In the genomic region with DNA sequence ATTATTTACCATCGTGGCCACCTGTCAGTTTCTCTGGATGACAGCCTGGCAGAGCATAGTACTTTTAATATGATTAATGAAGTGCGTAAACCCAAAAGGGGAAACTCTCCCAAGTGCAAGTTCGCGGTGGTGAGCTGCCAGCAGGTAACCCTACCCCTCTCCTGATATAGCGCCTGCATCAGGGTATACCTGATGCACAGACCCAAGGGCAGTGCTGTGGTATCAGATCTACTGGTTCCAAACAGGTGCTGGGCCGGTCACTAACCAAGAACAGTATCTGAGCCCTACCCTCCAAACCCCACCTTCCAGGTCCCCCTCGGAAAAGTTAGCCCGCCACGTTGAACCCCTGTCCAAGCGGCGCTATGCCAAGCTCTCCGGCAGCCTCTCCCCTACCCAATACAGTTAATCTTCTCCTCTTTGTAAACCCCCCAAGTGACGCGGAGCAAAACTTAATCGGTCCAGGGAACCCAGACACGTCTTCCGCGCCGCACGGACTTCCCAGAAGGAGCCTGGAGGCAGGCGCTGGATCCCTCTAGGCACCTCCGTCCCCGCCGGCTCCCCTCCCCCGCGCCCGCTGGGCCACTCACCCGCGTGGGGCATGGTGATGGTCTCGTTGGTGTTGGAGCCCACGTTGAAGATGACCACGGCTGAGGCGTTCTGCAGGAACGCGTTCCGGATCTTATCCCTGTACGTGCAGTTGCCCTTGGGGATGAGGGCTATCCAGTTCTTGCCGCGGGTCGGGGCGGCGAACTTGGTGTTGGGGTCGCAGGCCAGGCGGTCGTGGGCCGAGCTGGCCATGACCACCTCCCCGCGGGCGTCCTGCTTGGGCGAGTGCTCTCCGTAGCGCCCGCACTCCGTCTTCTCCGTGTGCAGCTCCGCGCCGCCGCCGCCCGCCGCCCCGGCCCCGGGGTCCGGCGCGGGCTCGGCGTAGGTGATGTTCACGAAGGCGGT, we compare ENCODE assay signal across 9 cellular contexts. TPM values are rescaled to one million over a fixed set of nuclear protein-coding genes. Genes with fewer than 3 reads are reported as not detected.
DNase-seq lines count a peak whose midpoint lies in the region; ATAC-seq and TF ChIP-seq lines count a peak whose summit lies in the region.
"Had no signal": no experiment of that assay in that cellular context is flagged by ENCODE, and none has a peak within 500 bp of the region (broad histone marks: within the 10 kb centered on the region; RNA-seq: fewer than 3 reads in every experiment).

No MANE protein-coding gene starts in this region.

- no peaks in the 10 kb centered on the region for H3K36me3 ChIP-seq in fibroblast of lung (ENCODE audit: control insufficient read depth, insufficient read depth, low read length)
- H3K36me3 ChIP-seq in neuronal stem cell (replicated peaks in 1 of 2; ENCODE audit: control insufficient read depth in 2 of 2, insufficient read depth in 2 of 2, low read length in 2 of 2) = peaks cover 0 to 9% of the 10 kb centered on the region in 2 donors
- H3K36me3 ChIP-seq: neutrophil had no signal

- H3K4ac ChIP-seq in neuronal stem cell (ENCODE audit: low read length) = no peak overlapping the region

- H3K4me1 ChIP-seq in fibroblast of lung (ENCODE audit: control insufficient read depth, extremely low read depth, insufficient read depth, low read length) (peaks cover 2% of the 10 kb centered on the region), neuronal stem cell (ENCODE audit: control insufficient read depth in 2 of 2, insufficient read depth in 1 of 2, low read depth in 1 of 2, low read length in 2 of 2) (peaks cover 8 to 9% of the 10 kb centered on the region in 2 donors)

- H3K27me3 Mint-ChIP-seq in CD4-positive, alpha-beta T cell = peaks cover 85% of the 10 kb centered on the region
- H3K27me3 Mint-ChIP-seq in T-cell = peaks cover 61 to 63% of the 10 kb centered on the region in 2 donors

- peak overlapping the region; percentile 50 for H3K9ac ChIP-seq in fibroblast of lung (ENCODE audit: insufficient read depth, low read length)
- H3K9ac ChIP-seq in neuronal stem cell (ENCODE audit: low read depth, low read length, poor library complexity) = peak overlapping the region; percentile 92

- H4K91ac ChIP-seq in neuronal stem cell (ENCODE audit: low read depth, low read length, poor library complexity) = no peak overlapping the region

- peak overlapping the region; percentile 96 for H2AFZ ChIP-seq in fibroblast of lung (ENCODE audit: low read length)
- peak overlapping the region; percentile 97 for H2AFZ ChIP-seq in neuronal stem cell (ENCODE audit: low read length)

- no peaks in the 10 kb centered on the region for H4K20me1 ChIP-seq in fibroblast of lung (ENCODE audit: control insufficient read depth, extremely low read depth, insufficient read depth, low read length)

- peak overlapping the region; percentile 77 for H3K23ac ChIP-seq in neuronal stem cell (ENCODE audit: low read depth, low read length, poor library complexity)

- H3K79me2 ChIP-seq in fibroblast of lung (ENCODE audit: control insufficient read depth, insufficient read depth, low read length) = no peaks in the 10 kb centered on the region

- intact Hi-C loops in CD4-positive, alpha-beta T cell (cut with DNase I, micrococcal nuclease) = no loop called here

- H3K4me1 Mint-ChIP-seq in CD4-positive, alpha-beta T cell (ENCODE audit: low read depth) = peaks cover 13% of the 10 kb centered on the region
- H3K4me1 Mint-ChIP-seq in T-cell = peaks cover 12 to 18% (median 17%) of the 10 kb centered on the region in 3 donors

- CTCF ChIA-PET in CD4-positive, alpha-beta T cell (lab: Charles Lee) = no interaction called here
- CTCF ChIA-PET in T-cell (lab: Charles Lee) = no interaction called here

- H3K27ac Mint-ChIP-seq in CD4-positive, alpha-beta T cell = no peak overlapping the region
- no peak overlapping the region for H3K27ac Mint-ChIP-seq in T-cell

- POLR2A ChIA-PET in CD4-positive, alpha-beta T cell (lab: Charles Lee) = no interaction called here
- POLR2A ChIA-PET in T-cell (lab: Charles Lee) = no interaction called here

- H3K27ac ChIP-seq in CD4-positive, alpha-beta T cell (ENCODE audit: low read depth, low read length) = no peak overlapping the region
- H3K27ac ChIP-seq in fibroblast of lung (ENCODE audit: insufficient read depth, low read length) (no peak overlapping the region), neuronal stem cell (replicated peaks; ENCODE audit: low read length) (no peak overlapping the region)
- H3K27ac ChIP-seq: neutrophil had no signal

- no peaks in the 10 kb centered on the region for H3K9me3 ChIP-seq in CD4-positive, alpha-beta T cell (ENCODE audit: control insufficient read depth, low read length)
- H3K9me3 ChIP-seq in fibroblast of lung (ENCODE audit: control insufficient read depth, insufficient read depth, low read depth, low read length) (no peaks in the 10 kb centered on the region), neuronal stem cell (replicated peaks in 1 of 2; ENCODE audit: control insufficient read depth in 2 of 2, insufficient read depth in 1 of 2, low read depth in 1 of 2, low read length in 2 of 2) (no peaks in the 10 kb centered on the region)
- H3K9me3 ChIP-seq: neutrophil had no signal

- peak overlapping the region; percentile 70 for H3K4me3 Mint-ChIP-seq in CD4-positive, alpha-beta T cell
- peak overlapping the region; percentile 48 to 68 (median 65) for H3K4me3 Mint-ChIP-seq in T-cell

- no peak overlapping the region for H2BK15ac ChIP-seq in neuronal stem cell (ENCODE audit: low read length)

- no peaks in the 10 kb centered on the region for H3K36me3 Mint-ChIP-seq in CD4-positive, alpha-beta T cell (ENCODE audit: low read depth)
- H3K36me3 Mint-ChIP-seq in T-cell = no peaks in the 10 kb centered on the region

- H2BK120ac ChIP-seq in neuronal stem cell (ENCODE audit: low read depth, low read length) = no peak overlapping the region

- peak overlapping the region; percentile 63 to 84 (median 74) for H3K4me3 ChIP-seq in fibroblast of lung (replicated peaks in 1 of 4; ENCODE audit: control extremely low read depth in 1 of 4, insufficient read depth in 1 of 4, low read depth in 3 of 4, low read length in 4 of 4)
- peak overlapping the region; percentile 92 to 99 for H3K4me3 ChIP-seq in neuronal stem cell (ENCODE audit: low read length in 2 of 2)

- H2BK5ac ChIP-seq in neuronal stem cell (ENCODE audit: low read length) = peak overlapping the region; percentile 47

- H3K79me1 ChIP-seq in neuronal stem cell (ENCODE audit: low read depth, low read length) = no peaks in the 10 kb centered on the region

- H3K4me2 ChIP-seq in fibroblast of lung (ENCODE audit: extremely low read depth, insufficient read depth, low read length) (peak overlapping the region; percentile 97), neuronal stem cell (ENCODE audit: insufficient read depth, low read length, poor library complexity, severe bottlenecking) (peak overlapping the region; percentile 97)

- peaks cover 76% of the 10 kb centered on the region for H3K27me3 ChIP-seq in CD4-positive, alpha-beta T cell (ENCODE audit: control insufficient read depth, insufficient read depth, low read length)
- H3K27me3 ChIP-seq in fibroblast of lung (ENCODE audit: control insufficient read depth, insufficient read depth, low read length) (peaks cover 3% of the 10 kb centered on the region), neuronal stem cell (ENCODE audit: control insufficient read depth in 3 of 3, insufficient read depth in 3 of 3, low read depth in 1 of 3, low read length in 3 of 3) (peaks cover 0 to 34% (median 10%) of the 10 kb centered on the region in 3 experiments)

- H3K18ac ChIP-seq in neuronal stem cell (ENCODE audit: low read length) = peak overlapping the region; percentile 90

- H3K9me3 Mint-ChIP-seq in CD4-positive, alpha-beta T cell = no peaks in the 10 kb centered on the region
- no peaks in the 10 kb centered on the region for H3K9me3 Mint-ChIP-seq in T-cell

- no peak for ATAC-seq in CD4-positive, alpha-beta T cell (ENCODE audit: poor library complexity)
- peak; percentile 20 for ATAC-seq in GM21619 (IDR thresholded peaks at IDR 0.05; ENCODE audit: unreplicated experiment)
- ATAC-seq in T-cell (replicated peaks in 1 of 4) = no peak
- ATAC-seq in HG03521 (IDR thresholded peaks at IDR 0.05; ENCODE audit: unreplicated experiment) = no peak
- no peak for ATAC-seq in HG03520 (IDR thresholded peaks at IDR 0.05; ENCODE audit: unreplicated experiment)

- TF ChIP-seq CTCF in CD4-positive, alpha-beta T cell (IDR thresholded peaks at IDR 0.05) = no peak
- no peak for TF ChIP-seq CTCF in fibroblast of lung (conservative IDR thresholded peaks at IDR 0.05 in 1 of 2, IDR thresholded peaks at IDR 0.05 in 1 of 2; ENCODE audit: low read depth in 1 of 2, low read length in 2 of 2)

- H2BK12ac ChIP-seq in neuronal stem cell (ENCODE audit: low read length) = peak overlapping the region; percentile 35

- H3K14ac ChIP-seq in neuronal stem cell (ENCODE audit: low read length) = peak overlapping the region; percentile 50

- H2AK5ac ChIP-seq in neuronal stem cell (ENCODE audit: low read depth, low read length) = peak overlapping the region; percentile 88

- WGBS in neuronal stem cell (ENCODE audit: extremely low coverage in 2 of 2, insufficient read length in 2 of 2, insufficient replicate concordance in 1 of 2), 2 donors = no CpG with 5 or more reads among the region's 71 CpGs

- peak overlapping the region; percentile 57 for H4K8ac ChIP-seq in neuronal stem cell (ENCODE audit: low read depth, low read length)

- no peak for DNase-seq in CD4-positive, alpha-beta T cell
- DNase-seq in T-cell = no peak
- peak; percentile 18 to 44 for DNase-seq in fibroblast of lung (ENCODE audit: low read depth in 2 of 2)
- peak; percentile 31 for DNase-seq in neuronal stem cell (ENCODE audit: low spot score)
- no peak for DNase-seq in pons (ENCODE audit: low spot score)

RNA-seq across cellular contexts. Expression of a gene that starts 1.3 kb away (rescaled TPM):
- not detected for total RNA-seq in CD4-positive, alpha-beta T cell
- under 1 TPM in 3 of 5 donors, not detected in 2; 0.09 to 0.35 (median 0.30) TPM for total RNA-seq in T-cell
- total RNA-seq in fibroblast of lung = 0.51 and 0.66 TPM in 2 replicates
- polyA plus RNA-seq in fibroblast of lung = 1.3 and 5.6 TPM in 2 replicates
- polyA plus RNA-seq in fibroblast of lung (2012) = 1.0 and 5.1 TPM in 2 replicates
- 6.5 and 14.0 TPM in 2 replicates for polyA minus RNA-seq in fibroblast of lung (ENCODE audit: low replicate concordance)
- 0.95 TPM for polyA plus RNA-seq in neuronal stem cell (2013, experiment 1 of 2)
- polyA plus RNA-seq in neuronal stem cell (2013, experiment 2 of 2) = 0.97 TPM

Comparison
In these comparisons a context has a peak if more than half of its experiments do, and no peak if none do; other contexts are left out.
1. DNase-seq: peak in fibroblast of lung (2 of 2) and neuronal stem cell (single experiment); none in CD4-positive, alpha-beta T cell (0 of 10), T-cell (0 of 34) and pons (single experiment).